ENCODE assay signal across 1 cellular context in the genomic region with DNA sequence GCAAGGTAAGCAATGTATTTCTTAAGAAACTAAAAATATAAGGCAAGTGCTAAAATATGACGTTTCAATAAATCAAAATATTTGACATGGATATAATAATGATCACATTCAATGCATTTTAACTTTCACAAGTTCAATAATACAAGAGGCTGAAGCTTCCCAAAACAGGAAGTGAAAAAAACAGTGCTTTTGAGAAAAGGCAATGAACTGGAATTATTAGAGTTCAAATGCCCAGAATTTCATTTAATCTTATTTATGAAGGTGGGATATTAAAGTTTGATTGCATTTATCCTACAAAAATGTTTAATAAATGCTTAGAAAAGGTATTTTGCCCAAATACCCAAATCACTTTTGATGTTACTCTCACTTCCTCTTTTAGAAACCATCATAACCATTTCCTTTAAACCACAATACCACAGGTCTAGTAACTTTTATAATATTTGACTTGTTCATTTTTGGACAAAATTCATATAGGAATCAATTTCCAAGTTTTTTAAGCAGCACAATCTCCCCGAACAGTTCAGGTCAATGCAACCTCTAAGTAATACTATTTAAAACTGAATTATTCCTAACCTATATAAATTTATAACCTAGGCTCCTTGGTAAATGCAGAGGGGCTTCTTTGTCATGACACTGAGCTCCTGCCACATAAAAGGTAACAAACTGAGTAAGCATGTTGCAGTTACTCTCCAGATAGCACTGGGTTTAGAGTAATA.
TF ChIP-seq lines count a peak whose summit lies in the region.

No MANE protein-coding gene starts in this region.

TF ChIP-seq in GM23338, 12 proteins besides CTCF, POLR2A, EP300 and RAD21 (continued from another document):
- TF ChIP-seq, protein P1, sequence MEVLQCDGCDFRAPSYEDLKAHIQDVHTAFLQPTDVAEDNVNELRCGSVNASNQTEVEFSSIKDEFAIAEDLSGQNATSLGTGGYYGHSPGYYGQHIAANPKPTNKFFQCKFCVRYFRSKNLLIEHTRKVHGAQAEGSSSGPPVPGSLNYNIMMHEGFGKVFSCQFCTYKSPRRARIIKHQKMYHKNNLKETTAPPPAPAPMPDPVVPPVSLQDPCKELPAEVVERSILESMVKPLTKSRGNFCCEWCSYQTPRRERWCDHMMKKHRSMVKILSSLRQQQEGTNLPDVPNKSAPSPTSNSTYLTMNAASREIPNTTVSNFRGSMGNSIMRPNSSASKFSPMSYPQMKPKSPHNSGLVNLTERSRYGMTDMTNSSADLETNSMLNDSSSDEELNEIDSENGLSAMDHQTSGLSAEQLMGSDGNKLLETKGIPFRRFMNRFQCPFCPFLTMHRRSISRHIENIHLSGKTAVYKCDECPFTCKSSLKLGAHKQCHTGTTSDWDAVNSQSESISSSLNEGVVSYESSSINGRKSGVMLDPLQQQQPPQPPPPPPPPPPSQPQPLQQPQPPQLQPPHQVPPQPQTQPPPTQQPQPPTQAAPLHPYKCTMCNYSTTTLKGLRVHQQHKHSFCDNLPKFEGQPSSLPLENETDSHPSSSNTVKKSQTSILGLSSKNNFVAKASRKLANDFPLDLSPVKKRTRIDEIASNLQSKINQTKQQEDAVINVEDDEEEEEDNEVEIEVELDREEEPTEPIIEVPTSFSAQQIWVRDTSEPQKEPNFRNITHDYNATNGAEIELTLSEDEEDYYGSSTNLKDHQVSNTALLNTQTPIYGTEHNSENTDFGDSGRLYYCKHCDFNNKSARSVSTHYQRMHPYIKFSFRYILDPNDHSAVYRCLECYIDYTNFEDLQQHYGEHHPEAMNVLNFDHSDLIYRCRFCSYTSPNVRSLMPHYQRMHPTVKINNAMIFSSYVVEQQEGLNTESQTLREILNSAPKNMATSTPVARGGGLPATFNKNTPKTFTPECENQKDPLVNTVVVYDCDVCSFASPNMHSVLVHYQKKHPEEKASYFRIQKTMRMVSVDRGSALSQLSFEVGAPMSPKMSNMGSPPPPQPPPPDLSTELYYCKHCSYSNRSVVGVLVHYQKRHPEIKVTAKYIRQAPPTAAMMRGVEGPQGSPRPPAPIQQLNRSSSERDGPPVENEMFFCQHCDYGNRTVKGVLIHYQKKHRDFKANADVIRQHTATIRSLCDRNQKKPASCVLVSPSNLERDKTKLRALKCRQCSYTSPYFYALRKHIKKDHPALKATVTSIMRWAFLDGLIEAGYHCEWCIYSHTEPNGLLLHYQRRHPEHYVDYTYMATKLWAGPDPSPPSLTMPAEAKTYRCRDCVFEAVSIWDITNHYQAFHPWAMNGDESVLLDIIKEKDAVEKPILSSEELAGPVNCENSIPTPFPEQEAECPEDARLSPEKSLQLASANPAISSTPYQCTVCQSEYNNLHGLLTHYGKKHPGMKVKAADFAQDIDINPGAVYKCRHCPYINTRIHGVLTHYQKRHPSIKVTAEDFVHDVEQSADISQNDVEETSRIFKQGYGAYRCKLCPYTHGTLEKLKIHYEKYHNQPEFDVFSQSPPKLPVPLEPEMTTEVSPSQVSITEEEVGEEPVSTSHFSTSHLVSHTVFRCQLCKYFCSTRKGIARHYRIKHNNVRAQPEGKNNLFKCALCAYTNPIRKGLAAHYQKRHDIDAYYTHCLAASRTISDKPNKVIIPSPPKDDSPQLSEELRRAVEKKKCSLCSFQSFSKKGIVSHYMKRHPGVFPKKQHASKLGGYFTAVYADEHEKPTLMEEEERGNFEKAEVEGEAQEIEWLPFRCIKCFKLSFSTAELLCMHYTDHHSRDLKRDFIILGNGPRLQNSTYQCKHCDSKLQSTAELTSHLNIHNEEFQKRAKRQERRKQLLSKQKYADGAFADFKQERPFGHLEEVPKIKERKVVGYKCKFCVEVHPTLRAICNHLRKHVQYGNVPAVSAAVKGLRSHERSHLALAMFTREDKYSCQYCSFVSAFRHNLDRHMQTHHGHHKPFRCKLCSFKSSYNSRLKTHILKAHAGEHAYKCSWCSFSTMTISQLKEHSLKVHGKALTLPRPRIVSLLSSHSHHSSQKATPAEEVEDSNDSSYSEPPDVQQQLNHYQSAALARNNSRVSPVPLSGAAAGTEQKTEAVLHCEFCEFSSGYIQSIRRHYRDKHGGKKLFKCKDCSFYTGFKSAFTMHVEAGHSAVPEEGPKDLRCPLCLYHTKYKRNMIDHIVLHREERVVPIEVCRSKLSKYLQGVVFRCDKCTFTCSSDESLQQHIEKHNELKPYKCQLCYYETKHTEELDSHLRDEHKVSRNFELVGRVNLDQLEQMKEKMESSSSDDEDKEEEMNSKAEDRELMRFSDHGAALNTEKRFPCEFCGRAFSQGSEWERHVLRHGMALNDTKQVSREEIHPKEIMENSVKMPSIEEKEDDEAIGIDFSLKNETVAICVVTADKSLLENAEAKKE (CRISPR knock-in tag; IDR thresholded peaks at IDR 0.05), result no peak
- TF ChIP-seq ZNF331 (CRISPR knock-in tag; IDR thresholded peaks at IDR 0.05; ENCODE audit: low read depth), result no peak
- TF ChIP-seq NANOG (IDR thresholded peaks at IDR 0.05; ENCODE audit: borderline replicate concordance), result no peak
- no peak for TF ChIP-seq REST (IDR thresholded peaks at IDR 0.05; ENCODE audit: unreplicated experiment)
- no peak for TF ChIP-seq EZH2phosphoT487 (IDR thresholded peaks at IDR 0.05; ENCODE audit: unreplicated experiment)
- TF ChIP-seq POLR2AphosphoS5 (IDR thresholded peaks at IDR 0.05; ENCODE audit: low read depth), result no peak
- no peak for TF ChIP-seq EZH2 (IDR thresholded peaks at IDR 0.05; ENCODE audit: low read depth, unreplicated experiment)
- TF ChIP-seq STAT1 (IDR thresholded peaks at IDR 0.05; ENCODE audit: unreplicated experiment), result no peak
- no peak for TF ChIP-seq ETS1 (IDR thresholded peaks at IDR 0.05)
TF ChIP-seq in GM23338: peak in this region for 0.
